In genomic region chr2:161400076-161400475, GRCh38 we compare ENCODE assay signal across 16 cellular contexts. TPM values are rescaled to one million over a fixed set of nuclear protein-coding genes. Genes with fewer than 3 reads are reported as not detected.
DNase-seq lines count a peak whose midpoint lies in the region; ATAC-seq, FAIRE-seq and TF ChIP-seq lines count a peak whose summit lies in the region.
"Had no signal": no experiment of that assay in that cellular context is flagged by ENCODE, and none has a peak within 500 bp of the region (broad histone marks: within the 10 kb centered on the region; RNA-seq: fewer than 3 reads in every experiment).

No MANE protein-coding gene starts in this region.

- WGBS in mesenchymal stem cell, result no CpG with 5 or more reads among the region's 2 CpGs

- H3K4me1 ChIP-seq in mesenchymal stem cell (ENCODE audit: control insufficient read depth, insufficient read depth, low read depth, low read length), result peaks cover 1% of the 10 kb centered on the region

- no peak overlapping the region for H3K14ac ChIP-seq in mesenchymal stem cell (ENCODE audit: low read length in 2 of 2)

- no peak overlapping the region for H3K18ac ChIP-seq in mesenchymal stem cell (ENCODE audit: low read depth in 1 of 2, low read length in 2 of 2)

- no peak for TF ChIP-seq POLR2A in H54 (IDR thresholded peaks at IDR 0.05; ENCODE audit: low read depth, low read length)

- no peak overlapping the region for H2BK5ac ChIP-seq in mesenchymal stem cell (ENCODE audit: low read depth, low read length, poor library complexity, severe bottlenecking)

- peaks cover 11% of the 10 kb centered on the region for H3K79me1 ChIP-seq in mesenchymal stem cell (replicated peaks; ENCODE audit: low read length, poor library complexity, severe bottlenecking)

- H2BK12ac ChIP-seq in mesenchymal stem cell (ENCODE audit: low read length in 2 of 2), result no peak overlapping the region

- H3K27ac ChIP-seq in mesenchymal stem cell (ENCODE audit: low read length, poor library complexity, severe bottlenecking), result no peak overlapping the region
- H3K27ac ChIP-seq: HL-60, KMS-11 had no signal

- H4K8ac ChIP-seq in mesenchymal stem cell (ENCODE audit: low read length), result no peak overlapping the region

- DNase-seq in H54 (ENCODE audit: insufficient read length, low spot score), result no peak
- DNase-seq in NCI-H226, result peak; percentile 58
- DNase-seq in epithelial cell of esophagus (ENCODE audit: low read depth), result peak; percentile 50
- DNase-seq in mesenchymal stem cell, result peak; percentile 18
- DNase-seq in HT-29 (ENCODE audit: low spot score), result no peak
- no peak for DNase-seq in AG20443 (ENCODE audit: low spot score)
- DNase-seq: CD8-positive, alpha-beta T cell; MV-4-11; NCI-H1436 treated with DMSO at 0.1 percent for 48 hours; NCI-H2081; NCI-H524 had no signal

- H3K9me3 ChIP-seq in mesenchymal stem cell (ENCODE audit: control insufficient read depth, low read length), result peaks cover 36% of the 10 kb centered on the region

- H3K4me3 ChIP-seq in epithelial cell of esophagus (ENCODE audit: low read length), result no peak overlapping the region
- no peak overlapping the region for H3K4me3 ChIP-seq in mesenchymal stem cell (ENCODE audit: insufficient read depth in 1 of 2, low read depth in 1 of 2, low read length in 2 of 2)

- H3K23ac ChIP-seq in mesenchymal stem cell (ENCODE audit: low read length in 2 of 2), result no peak overlapping the region

- peaks cover 6 to 89% of the 10 kb centered on the region in 2 experiments for H3K36me3 ChIP-seq in mesenchymal stem cell (ENCODE audit: control insufficient read depth in 1 of 2, insufficient read depth in 2 of 2, low read depth in 1 of 2, low read length in 2 of 2)

- no peak overlapping the region for H4K91ac ChIP-seq in mesenchymal stem cell (ENCODE audit: low read length)

- H3K4ac ChIP-seq in mesenchymal stem cell (ENCODE audit: low read depth in 1 of 2, low read length in 2 of 2), result no peak overlapping the region

- no peak overlapping the region for H3K4me2 ChIP-seq in mesenchymal stem cell (ENCODE audit: low read length, poor library complexity, severe bottlenecking)
- H3K4me2 ChIP-seq: KMS-11 had no signal

- H3K27me3 ChIP-seq in mesenchymal stem cell (ENCODE audit: control insufficient read depth in 1 of 2, insufficient read depth in 1 of 2, low read length in 2 of 2), result no peaks in the 10 kb centered on the region

- ATAC-seq in HG03095 (IDR thresholded peaks at IDR 0.05; ENCODE audit: unreplicated experiment), result no peak
- ATAC-seq: CD8-positive, alpha-beta T cell had no signal

- H3K9ac ChIP-seq in mesenchymal stem cell (ENCODE audit: low read length), result no peak overlapping the region
- H3K9ac ChIP-seq: KMS-11 had no signal

- no peak for TF ChIP-seq CTCF in epithelial cell of esophagus (IDR thresholded peaks at IDR 0.05; ENCODE audit: insufficient read depth, low read depth, low read length, missing control alignments)

- peak; percentile 72 for FAIRE-seq in H54 (lab: Jason Lieb, UNC)
- FAIRE-seq: D721Med had no signal

- no peak overlapping the region for H2AFZ ChIP-seq in mesenchymal stem cell (ENCODE audit: low read depth, low read length)

- no peak overlapping the region for H2BK120ac ChIP-seq in mesenchymal stem cell (ENCODE audit: low read depth, low read length)

- no peak overlapping the region for H2AK5ac ChIP-seq in mesenchymal stem cell (ENCODE audit: low read length, severe bottlenecking)

- H2BK15ac ChIP-seq in mesenchymal stem cell (ENCODE audit: low read depth, poor library complexity, severe bottlenecking), result no peak overlapping the region

RNA-seq across cellular contexts. Expression of gene TBR1, which starts 16.0 kb away (rescaled TPM):
- 0.01 TPM for polyA plus RNA-seq in mesenchymal stem cell (2013, experiment 1 of 2)
- polyA plus RNA-seq in mesenchymal stem cell (2013, experiment 2 of 2), result 0.01 TPM
- not detected in 2 replicates for total RNA-seq in HT-29 (2014; rRNA removed; shearing (Covaris generic))
- polyA plus RNA-seq: BJ had no signal

Comparison
In these comparisons a context has a peak if more than half of its experiments do, and no peak if none do; other contexts are left out.
1. DNase-seq: peak in NCI-H226 (single experiment), epithelial cell of esophagus (single experiment) and mesenchymal stem cell (single experiment); none in H54 (single experiment), HT-29 (single experiment) and AG20443 (single experiment).